8 cellular contexts compared by ENCODE assay signal in the genomic region with DNA sequence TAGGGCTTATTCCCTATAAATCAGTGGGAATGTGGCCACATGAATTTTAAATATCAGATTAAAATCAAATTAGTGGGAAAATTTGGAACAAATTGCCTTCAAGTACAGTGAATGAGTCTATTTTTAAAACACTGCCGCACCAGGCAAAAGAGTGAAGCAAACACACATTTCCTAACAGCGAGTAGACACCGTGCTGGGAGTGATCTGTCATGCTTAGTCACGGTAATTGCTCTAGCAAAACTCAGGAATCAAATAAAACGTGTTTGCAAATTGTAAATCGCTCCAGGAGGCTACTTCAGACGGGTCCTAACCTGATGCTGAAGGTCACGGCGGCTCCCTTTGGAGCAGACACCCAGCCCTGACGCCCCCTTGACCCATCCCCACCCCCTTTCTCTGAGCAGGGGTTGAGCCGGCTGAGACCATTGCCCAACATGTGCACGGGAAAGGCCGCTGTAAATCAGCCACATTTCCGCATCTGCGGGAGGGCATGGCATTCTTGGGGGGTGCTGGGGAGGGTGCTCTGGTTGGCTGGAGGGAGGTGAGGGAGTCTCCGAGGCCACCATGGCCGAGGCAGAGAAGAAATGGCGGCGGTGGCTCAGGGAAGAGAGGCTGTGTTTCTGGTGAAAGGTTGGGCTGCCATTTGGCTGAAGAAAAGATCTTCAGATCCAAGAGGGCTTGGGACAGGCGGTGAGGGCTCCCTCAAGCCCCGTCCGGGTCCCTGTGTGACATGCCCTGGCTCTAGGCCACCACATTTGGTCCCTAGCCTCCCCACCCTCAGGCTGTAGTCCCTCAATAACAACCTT. TPM values are rescaled to one million over a fixed set of nuclear protein-coding genes. Genes with fewer than 3 reads are reported as not detected.
A peak's percentile ranks its signal among the peaks of the same experiment; 100 is the strongest.
DNase-seq lines count a peak whose midpoint lies in the region; ATAC-seq, FAIRE-seq and TF ChIP-seq lines count a peak whose summit lies in the region.

No MANE protein-coding gene starts in this region.

- H3K27me3 Mint-ChIP-seq in naive thymus-derived CD4-positive, alpha-beta T cell: peaks cover 4 to 31% (median 15%) of the 10 kb centered on the region in 5 donors

- TF ChIP-seq CTCF in breast epithelium (IDR thresholded peaks at IDR 0.05): no peak

- peaks cover 0 to 23% (median 11%) of the 10 kb centered on the region in 11 donors for H3K9me3 Mint-ChIP-seq in naive thymus-derived CD4-positive, alpha-beta T cell

- H3K4me1 ChIP-seq in BLaER1 treated with 17β-estradiol and CSF1 and Interleukin-3, amounts not matched to agents 10 nM and 100 nM: peaks cover 31 to 73% (median 46%) of the 10 kb centered on the region in 10 experiments
- peaks cover 3 to 17% of the 10 kb centered on the region in 2 donors for H3K4me1 ChIP-seq in breast epithelium
- H3K4me1 ChIP-seq in naive thymus-derived CD4-positive, alpha-beta T cell (ENCODE audit: control insufficient read depth in 2 of 2, insufficient read depth in 2 of 2, low read length in 2 of 2): no peaks in the 10 kb centered on the region

- peak overlapping the region in 1 of 9 donors; percentile 25 for H3K27ac Mint-ChIP-seq in naive thymus-derived CD4-positive, alpha-beta T cell

- POLR2A ChIA-PET in naive thymus-derived CD4-positive, alpha-beta T cell (lab: Charles Lee): no interaction called here

- H3K36me3 Mint-ChIP-seq in naive thymus-derived CD4-positive, alpha-beta T cell: peaks cover 0 to 6% (median 2%) of the 10 kb centered on the region in 5 donors

- no peak for FAIRE-seq in frontal cortex (lab: Jason Lieb, UNC)

- H3K27me3 ChIP-seq in BLaER1 treated with 17β-estradiol and CSF1 and Interleukin-3, amounts not matched to agents 10 nM and 100 nM: peaks cover 0 to 14% (median 0%) of the 10 kb centered on the region in 11 experiments; a peak in 4 of 22 replicates
- no peaks in the 10 kb centered on the region for H3K27me3 ChIP-seq in breast epithelium
- H3K27me3 ChIP-seq in naive thymus-derived CD4-positive, alpha-beta T cell (ENCODE audit: control insufficient read depth in 2 of 2, insufficient read depth in 2 of 2, low read length in 2 of 2): no peaks in the 10 kb centered on the region

- no peak overlapping the region for H3K4me3 Mint-ChIP-seq in naive thymus-derived CD4-positive, alpha-beta T cell

- H3K27ac ChIP-seq in BLaER1 treated with 17β-estradiol and CSF1 and Interleukin-3, amounts not matched to agents 10 nM and 100 nM: peak overlapping the region; percentile 25 to 96 (median 75); a peak in 21 of 22 replicates
- peak overlapping the region; percentile 58 to 82 for H3K27ac ChIP-seq in breast epithelium
- no peak overlapping the region for H3K27ac ChIP-seq in naive thymus-derived CD4-positive, alpha-beta T cell (ENCODE audit: low read depth, low read length)

- H3K36me3 ChIP-seq in BLaER1 treated with 17β-estradiol and CSF1 and Interleukin-3, amounts not matched to agents 10 nM and 100 nM: 0 out of 22 replicates have a peak, but pooled peaks cover 0 to 4% (median 0%) of the 10 kb centered on the region in 11 experiments
- no peaks in the 10 kb centered on the region for H3K36me3 ChIP-seq in breast epithelium
- H3K36me3 ChIP-seq in naive thymus-derived CD4-positive, alpha-beta T cell (ENCODE audit: control insufficient read depth in 2 of 3, insufficient read depth in 3 of 3, low read length in 3 of 3): no peaks in the 10 kb centered on the region

- peak overlapping the region in 10 of 11 experiments; percentile 3 to 82 (median 61); a peak in 18 of 22 replicates for H3K9ac ChIP-seq in BLaER1 treated with 17β-estradiol and CSF1 and Interleukin-3, amounts not matched to agents 10 nM and 100 nM

- H3K4me2 ChIP-seq in BLaER1 treated with 17β-estradiol and CSF1 and Interleukin-3, amounts not matched to agents 10 nM and 100 nM: peak overlapping the region; percentile 56 to 81 (median 75)

- H4K20me1 ChIP-seq in BLaER1 treated with 17β-estradiol and CSF1 and Interleukin-3, amounts not matched to agents 10 nM and 100 nM: peaks cover 0 to 3% (median 0%) of the 10 kb centered on the region in 11 experiments; a peak in 3 of 22 replicates

- DNase-seq in MV-4-11 (lab: John Stamatoyannopoulos, UW): peak; percentile 91
- DNase-seq in breast epithelium (ENCODE audit: low spot score in 2 of 2): no peak
- no peak for DNase-seq in naive thymus-derived CD4-positive, alpha-beta T cell
- DNase-seq in KG1 (lab: John Stamatoyannopoulos, UW): no peak
- DNase-seq in frontal cortex (ENCODE audit: low spot score in 2 of 2): no peak
- no peak for DNase-seq in NCI-H510A (lab: John Stamatoyannopoulos, UW)

- H3K4me3 ChIP-seq in BLaER1 treated with 17β-estradiol and CSF1 and Interleukin-3, amounts not matched to agents 10 nM and 100 nM: peak overlapping the region in 1 of 10 experiments; percentile 17; a peak in 1 of 20 replicates
- H3K4me3 ChIP-seq in breast epithelium: peak overlapping the region in 2 of 3 donors; percentile 7 to 39
- no peak overlapping the region for H3K4me3 ChIP-seq in naive thymus-derived CD4-positive, alpha-beta T cell (ENCODE audit: low read length)

- no peak for TF ChIP-seq POLR2A in breast epithelium (IDR thresholded peaks at IDR 0.05)

- peaks cover 0 to 8% (median 0%) of the 10 kb centered on the region in 7 donors for H3K4me1 Mint-ChIP-seq in naive thymus-derived CD4-positive, alpha-beta T cell

- H3K9me3 ChIP-seq in BLaER1 treated with 17β-estradiol and CSF1 and Interleukin-3, amounts not matched to agents 10 nM and 100 nM (replicated peaks in 1 of 11): peaks cover 12 to 21% (median 18%) of the 10 kb centered on the region in 11 experiments
- H3K9me3 ChIP-seq in breast epithelium: peaks cover 3 to 11% of the 10 kb centered on the region in 2 donors
- H3K9me3 ChIP-seq in naive thymus-derived CD4-positive, alpha-beta T cell (ENCODE audit: control insufficient read depth in 2 of 3, low read length in 3 of 3): peaks cover 0 to 15% (median 0%) of the 10 kb centered on the region in 3 experiments

- intact Hi-C loops in breast epithelium (cut with DNase I; ENCODE audit: low total_unique reads): no loop called here
- intact Hi-C loops in naive thymus-derived CD4-positive, alpha-beta T cell (cut with micrococcal nuclease): no loop called here

- CTCF ChIA-PET in naive thymus-derived CD4-positive, alpha-beta T cell (lab: Charles Lee): no interaction called here

- peak; percentile 71 for ATAC-seq in naive thymus-derived CD4-positive, alpha-beta T cell
- no peak for ATAC-seq in HG03097 (IDR thresholded peaks at IDR 0.05; ENCODE audit: low FRiP score, unreplicated experiment)

RNA-seq across cellular contexts. Expression of gene CEBPA, which starts 8.9 kb away (rescaled TPM):
- 100 to 1,000 TPM in 1 of 3 donors, 10 to 100 TPM in 2; 35.1 to 263 (median 67.5) TPM for total RNA-seq in breast epithelium
- total RNA-seq in naive thymus-derived CD4-positive, alpha-beta T cell: 10 to 100 TPM in 1 of 5 experiments, 1 to 10 TPM in 3, under 1 TPM in 1; 0.22 to 26.2 (median 1.9) TPM
- polyA plus RNA-seq in naive thymus-derived CD4-positive, alpha-beta T cell: not detected
- total RNA-seq in frontal cortex: 1.6 TPM
